Comparison of ENCODE assay signal across 8 cellular contexts in the genomic region with DNA sequence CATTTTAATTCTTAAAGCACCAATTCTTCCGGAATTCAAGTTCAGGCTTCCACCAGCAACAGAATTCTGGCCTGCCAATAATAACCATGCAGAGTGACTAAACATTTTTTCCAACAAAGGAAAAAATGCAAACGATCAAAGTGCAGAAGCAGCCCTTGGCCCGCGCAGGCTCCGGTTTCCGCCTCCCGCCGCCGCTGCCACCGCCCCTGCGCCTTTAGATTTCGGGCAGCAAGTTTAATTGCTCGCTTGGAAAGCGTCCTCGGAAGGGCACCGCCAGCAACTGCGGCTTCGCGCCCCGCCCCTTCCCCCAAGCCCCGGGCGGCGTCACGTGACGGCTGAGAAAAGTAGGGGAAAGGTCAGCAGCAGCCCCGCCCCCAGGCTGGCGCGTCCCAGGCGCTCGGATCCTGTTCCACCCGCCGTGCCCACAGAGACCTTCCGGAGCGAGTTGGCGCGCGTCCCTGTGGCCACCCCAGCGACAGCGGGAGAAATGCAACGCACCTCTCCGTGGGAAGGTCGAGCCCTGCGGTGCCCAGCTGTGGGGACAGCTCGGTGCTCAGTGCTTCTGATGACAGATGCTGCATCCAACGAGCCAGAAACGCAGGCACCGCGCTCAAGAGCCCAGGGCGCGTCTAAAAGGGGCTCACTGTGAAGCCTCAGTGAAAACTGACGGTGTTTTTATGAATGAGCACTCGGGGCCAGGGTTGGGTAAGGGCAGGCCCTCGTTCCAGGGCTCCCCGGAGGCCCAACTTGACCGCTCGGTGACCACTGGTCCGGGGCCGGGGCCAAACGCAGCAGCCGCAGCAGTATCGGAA.
DNase-seq lines count a peak whose midpoint lies in the region; ATAC-seq lines count a peak whose summit lies in the region.

No MANE protein-coding gene starts in this region.

- peak; percentile 51 for ATAC-seq in HG03175 (IDR thresholded peaks at IDR 0.05; ENCODE audit: unreplicated experiment)

- peak overlapping the region; percentile 94 for H3K27ac ChIP-seq in cingulate gyrus (ENCODE audit: low read depth, low read length)

- DNase-seq in NCI-H187 (lab: John Stamatoyannopoulos, UW) (peak; percentile 59 to 75), NCI-H187 treated with DMSO at 0.1 percent for 48 hours (lab: John Stamatoyannopoulos, UW) (no peak), NCI-H510A (lab: John Stamatoyannopoulos, UW) (peak; percentile 95), kidney tubule cell (ENCODE audit: low spot score) (peak; percentile 89)
- DNase-seq in activated CD4-positive, alpha-beta T cell treated with anti-CD3 and anti-CD28 coated beads for 4 hours, result peak; percentile 90
- DNase-seq in stimulated activated CD4-positive, alpha-beta T cell treated with anti-CD3 and anti-CD28 coated beads, Interleukin-15, amount 100 ng/mL, for 48 hours (ENCODE audit: low read depth in 2 of 2), result peak; percentile 88 to 94
